Comparison of ENCODE assay signal across 8 cellular contexts in the genomic region with DNA sequence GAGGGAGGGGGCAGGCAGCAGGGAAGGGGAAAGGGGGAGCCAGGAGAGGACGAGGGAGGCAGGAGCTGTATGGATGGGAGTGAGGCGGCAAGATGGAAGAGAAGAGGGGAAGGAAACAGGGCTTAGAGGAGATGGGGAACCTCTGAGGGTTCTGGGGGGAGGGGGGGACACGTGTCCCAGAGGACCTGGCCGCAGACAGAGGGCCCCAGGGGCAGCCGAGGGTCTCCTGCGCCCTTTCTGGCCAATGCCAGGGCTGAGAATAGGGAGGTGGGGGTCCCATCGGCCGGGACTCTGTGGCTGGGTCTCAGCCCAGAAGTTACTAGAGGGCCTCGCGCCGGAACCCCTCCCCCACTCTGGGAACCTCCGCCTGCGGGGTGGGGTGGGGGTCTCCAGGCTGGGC. TPM values are rescaled to one million over a fixed set of nuclear protein-coding genes. Genes with fewer than 3 reads are reported as not detected.
DNase-seq lines count a peak whose midpoint lies in the region; ATAC-seq, FAIRE-seq and TF ChIP-seq lines count a peak whose summit lies in the region.
"Not testable (repeated sequence)": the region's sequence is repeated elsewhere in the genome, so short reads cannot be mapped to it uniquely, and the experiment has no call there.

No MANE protein-coding gene starts in this region.

- intact Hi-C loops in CD8-positive, alpha-beta T cell (cut with DNase I, micrococcal nuclease): loop anchor here in 1 of 2 experiments (5.0 kb wide), 1 partner anchor 44 kb away; no protein-coding TSS in a partner anchor
- intact Hi-C loops in K562 (cut with micrococcal nuclease); left colon (cut with DNase I, micrococcal nuclease); pancreas (cut with DNase I): not testable (repeated sequence)

- H3K27me3 ChIP-seq in CD8-positive, alpha-beta T cell (ENCODE audit: insufficient read depth, low read length); K562 (ENCODE audit: control insufficient read depth in 2 of 2, insufficient read depth in 2 of 2, low read length in 2 of 2); pancreas; tibial nerve: not testable (repeated sequence)

- TF ChIP-seq EP300 in K562 (IDR thresholded peaks at IDR 0.05; ENCODE audit: low read length); tibial nerve (IDR thresholded peaks at IDR 0.05): not testable (repeated sequence)

- H3K9ac ChIP-seq in K562 (ENCODE audit: insufficient read depth in 1 of 2, low read depth in 2 of 2, low read length in 2 of 2): not testable (repeated sequence)

- not testable (repeated sequence) for H3K36me3 Mint-ChIP-seq in CD8-positive, alpha-beta T cell; T-helper 17 cell (ENCODE audit: low read depth)

- POLR2A ChIA-PET in CD8-positive, alpha-beta T cell (lab: Charles Lee); K562 (lab: Yijun Ruan, JAX): not testable (repeated sequence)

- not testable (repeated sequence) for H3K4me1 ChIP-seq in CD8-positive, alpha-beta T cell (ENCODE audit: insufficient read depth, low read length); K562 (replicated peaks in 1 of 2; ENCODE audit: control insufficient read depth in 2 of 2, insufficient read depth in 2 of 2, low read length in 2 of 2); pancreas; tibial nerve

- ATAC-seq in CD8-positive, alpha-beta T cell; T-helper 17 cell: not testable (repeated sequence)
- peak; percentile 12; the same call in 1 of the 3 replicates for ATAC-seq in K562
- peak; percentile 29 for ATAC-seq in left colon
- peak; percentile 15 to 55 (median 36) for ATAC-seq in pancreas

- not testable (repeated sequence) for H3K4me2 ChIP-seq in K562 (ENCODE audit: insufficient read depth, low read length)

- H4K20me1 ChIP-seq in K562 (replicated peaks; ENCODE audit: control insufficient read depth, insufficient read depth, low read length): not testable (repeated sequence)

- H2AFZ ChIP-seq in K562 (ENCODE audit: low read depth, low read length): not testable (repeated sequence)

- not testable (repeated sequence) for H3K9me3 ChIP-seq in CD8-positive, alpha-beta T cell (ENCODE audit: low read length); T-helper 17 cell (ENCODE audit: control insufficient read depth, low read length, poor library complexity, severe bottlenecking); K562 (replicated peaks; ENCODE audit: control insufficient read depth, insufficient read depth, low read depth, low read length); pancreas; tibial nerve

- not testable (repeated sequence) for TF ChIP-seq POLR2A in K562 (conservative IDR thresholded peaks at IDR 0.05); tibial nerve (IDR thresholded peaks at IDR 0.05)

- H3K27ac Mint-ChIP-seq in CD8-positive, alpha-beta T cell; T-helper 17 cell: not testable (repeated sequence)

- not testable (repeated sequence) for H3K9me3 Mint-ChIP-seq in CD8-positive, alpha-beta T cell

- not testable (repeated sequence) for H3K4me1 Mint-ChIP-seq in CD8-positive, alpha-beta T cell (ENCODE audit: low read depth); T-helper 17 cell

- in situ Hi-C loops in K562 (cut with MboI): not testable (repeated sequence)

- WGBS in K562 (ENCODE audit: insufficient coverage, low coverage, missing lambda C conversion rate): no CpG with 5 or more reads among the region's 13 CpGs
- WGBS in pancreas, 2 donors: 6 to 11% methylated on average over 3 to 8 of the region's 13 CpGs
- 3 to 18% methylated on average over 5 to 9 of the region's 13 CpGs for WGBS in tibial nerve, 2 donors

- peak overlapping the region; percentile 26 for H3K4me3 Mint-ChIP-seq in CD8-positive, alpha-beta T cell
- H3K4me3 Mint-ChIP-seq in T-helper 17 cell: peak overlapping the region; percentile 49

- FAIRE-seq in K562 (lab: Jason Lieb, UNC); pancreas (lab: Jason Lieb, UNC): not testable (repeated sequence)

- TF ChIP-seq RAD21 in K562 (CRISPR knock-in tag; conservative IDR thresholded peaks at IDR 0.05 in 1 of 2, IDR thresholded peaks at IDR 0.05 in 1 of 2): not testable (repeated sequence)

- H3K27ac ChIP-seq in CD8-positive, alpha-beta T cell (ENCODE audit: low read depth, low read length); K562 (ENCODE audit: extremely low read depth, low read depth, low read length); pancreas: not testable (repeated sequence)
- peak overlapping the region in 1 of 4 donors; percentile 34 for H3K27ac ChIP-seq in tibial nerve

- H3K9me1 ChIP-seq in K562 (ENCODE audit: control insufficient read depth, insufficient read depth, low read length): not testable (repeated sequence)

- not testable (repeated sequence) for TF ChIP-seq CTCF in CD8-positive, alpha-beta T cell (IDR thresholded peaks at IDR 0.05); K562 (IDR thresholded peaks at IDR 0.05 in 2 of 3, conservative IDR thresholded peaks at IDR 0.05 in 1 of 3; ENCODE audit: insufficient read depth in 2 of 3, low read depth in 1 of 3, low read length in 3 of 3); fibroblast of mammary gland (conservative IDR thresholded peaks at IDR 0.05; ENCODE audit: control insufficient read depth, insufficient read depth, low read depth, low read length); pancreas (IDR thresholded peaks at IDR 0.05); tibial nerve (IDR thresholded peaks at IDR 0.05)

- BruUV-seq in K562 (replicated peaks; lab: Mats Ljungman, UMichigan): not testable (repeated sequence)

- not testable (repeated sequence) for DNase-seq in CD8-positive, alpha-beta T cell; T-helper 17 cell; K562 (ENCODE audit: extremely low read depth in 1 of 4, low spot score in 3 of 4); fibroblast of mammary gland (ENCODE audit: low read depth); left colon; pancreas; tibial nerve (ENCODE audit: low spot score in 2 of 2)
- DNase-seq in NCI-H1105 treated with DMSO at 0.1 percent for 48 hours (lab: John Stamatoyannopoulos, UW): peak; percentile 8

- not testable (repeated sequence) for H3K79me2 ChIP-seq in K562 (ENCODE audit: control insufficient read depth, insufficient read depth, low read length)

- CTCF ChIA-PET in CD8-positive, alpha-beta T cell (lab: Charles Lee); K562 (lab: Yijun Ruan, JAX; ENCODE audit: low intra/inter-chr PET ratio): not testable (repeated sequence)

- H3K36me3 ChIP-seq in CD8-positive, alpha-beta T cell (ENCODE audit: insufficient read depth, low read length); K562 (ENCODE audit: control insufficient read depth, insufficient read depth, low read length); pancreas; tibial nerve: not testable (repeated sequence)

- H3K4me3 ChIP-seq in CD8-positive, alpha-beta T cell (ENCODE audit: low read depth, low read length): peak overlapping the region; percentile 27
- not testable (repeated sequence) for H3K4me3 ChIP-seq in K562
- H3K4me3 ChIP-seq in fibroblast of mammary gland (ENCODE audit: control insufficient read depth, low read depth, low read length) (peak overlapping the region; percentile 9), pancreas (peak overlapping the region in 2 of 4 donors; percentile 21 to 40), tibial nerve (peak overlapping the region; percentile 38 to 58 (median 45))

- not testable (repeated sequence) for H3K27me3 Mint-ChIP-seq in CD8-positive, alpha-beta T cell (ENCODE audit: low read depth); T-helper 17 cell

RNA-seq across cellular contexts. Expression of gene RHOT1, which starts 58.8 kb away (rescaled TPM):
- total RNA-seq in CD8-positive, alpha-beta T cell: 10 to 100 TPM; 13.1 to 15.4 TPM
- total RNA-seq in T-helper 17 cell (10 to 100 TPM; 18.9 to 19.5 TPM), K562 (2014; rRNA removed) (25.1 and 33.3 TPM in 2 replicates), K562 (2014; rRNA removed; fragmentation: Illumina TruSeq; extraction: Trizol) (52.9 and 55.3 TPM in 2 replicates), K562 (2015; rRNA removed; fragmentation: Illumina TruSeq; extraction: Trizol) (39.9 and 50.5 TPM in 2 replicates), K562 (2021) (30.8 and 33.9 TPM in 2 replicates), left colon (10 to 100 TPM; 23.0 to 23.1 TPM), pancreas (10 to 100 TPM; 11.6 to 19.2 (median 14.4) TPM), tibial nerve (10 to 100 TPM; 40.2 to 78.0 (median 54.8) TPM)
- total RNA-seq in K562 (2011; cell fraction: chromatin; rRNA removed; ENCODE audit: low replicate concordance): 23.7 and 108 TPM in 2 replicates
- total RNA-seq in K562 (2011; cell fraction: nucleolus; rRNA removed): 13.2 and 19.5 TPM in 2 replicates
- 39.4 and 61.3 TPM in 2 replicates for total RNA-seq in K562 (2011; cell fraction: nucleoplasm; rRNA removed)
- polyA plus RNA-seq in K562 (2011; rRNA removed) (67.5 and 101 TPM in 2 replicates), K562 (2014; fragmentation: Illumina TruSeq; extraction: Trizol) (47.5 and 72.5 TPM in 2 replicates), K562 (2014; fragmentation: Nextera tagmentation; extraction: Ambion mirVana) (10 to 100 TPM; 23.0 to 30.5 TPM), K562 (2014; rRNA removed) (32.2 and 41.2 TPM in 2 replicates), pancreas (10 to 100 TPM; 22.8 to 26.7 TPM)
- 29.2 and 43.3 TPM in 2 replicates for polyA plus RNA-seq in K562 (2011; cell fraction: cytosol; rRNA removed)
- polyA plus RNA-seq in K562 (2011; cell fraction: nucleus; rRNA removed): 22.7 and 29.3 TPM in 2 replicates
- polyA plus RNA-seq in K562 (2012): 28.2 and 47.4 TPM in 2 replicates
- polyA minus RNA-seq in K562 (2011; rRNA and poly(A)+ RNA removed): 85.8 and 104 TPM in 2 replicates
- polyA minus RNA-seq in K562 (2011; cell fraction: cytosol; rRNA and poly(A)+ RNA removed): 20.7 and 44.3 TPM in 2 replicates
- polyA minus RNA-seq in K562 (2011; cell fraction: nucleus; rRNA and poly(A)+ RNA removed): 29.1 and 38.3 TPM in 2 replicates
